ENCODE assay signal across 8 cellular contexts in genomic region chr7:104980969-104981670, GRCh38. TPM values are rescaled to one million over a fixed set of nuclear protein-coding genes. Genes with fewer than 3 reads are reported as not detected.
A peak's percentile ranks its signal among the peaks of the same experiment; 100 is the strongest.
DNase-seq lines count a peak whose midpoint lies in the region; ATAC-seq, FAIRE-seq and TF ChIP-seq lines count a peak whose summit lies in the region.

No MANE protein-coding gene starts in this region.

- TF ChIP-seq RAD21 in H1 (IDR thresholded peaks at IDR 0.05 in 1 of 2, conservative IDR thresholded peaks at IDR 0.05 in 1 of 2; ENCODE audit: low read depth in 2 of 2, low read length in 2 of 2) (peak; percentile 70 to 71), neural cell (conservative IDR thresholded peaks at IDR 0.05) (peak; percentile 82)

- no peak for FAIRE-seq in H1 (lab: Jason Lieb, UNC)

- no peak overlapping the region for H3K4me3 ChIP-seq in MM.1S (ENCODE audit: low read length)
- no peak overlapping the region for H3K4me3 ChIP-seq in RWPE2 (ENCODE audit: severe bottlenecking)
- H3K4me3 ChIP-seq in H1 (ENCODE audit: extremely low read depth in 1 of 4, insufficient read depth in 2 of 4, low read depth in 3 of 4, low read length in 4 of 4) = no peak overlapping the region
- no peak overlapping the region for H3K4me3 ChIP-seq in neural cell (ENCODE audit: low read length)

- H3K79me1 ChIP-seq in H1 (ENCODE audit: low read depth, low read length) = no peaks in the 10 kb centered on the region

- no peak for TF ChIP-seq POLR2A in H1 (IDR thresholded peaks at IDR 0.05; ENCODE audit: control extremely low read depth in 1 of 2, low read depth in 2 of 2, low read length in 2 of 2)

- no peak overlapping the region for H2AK5ac ChIP-seq in H1 (ENCODE audit: low read depth, low read length)

- H3K9me3 Mint-ChIP-seq in stimulated activated effector memory CD8-positive, alpha-beta T cell treated with anti-CD3 and anti-CD28 coated beads, Interleukin-12 subunit alpha, Interleukin-12 subunit beta, amount 100 ng/mL, for 72 hours = no peaks in the 10 kb centered on the region

- H3K4me2 ChIP-seq in MM.1S (ENCODE audit: low read depth, low read length) = peak overlapping the region; percentile 97
- no peak overlapping the region for H3K4me2 ChIP-seq in H1 (ENCODE audit: insufficient read depth in 1 of 2, low read depth in 2 of 2, low read length in 2 of 2)
- no peak overlapping the region for H3K4me2 ChIP-seq in neural cell (ENCODE audit: low read length)

- H3K9me3 ChIP-seq in MM.1S (replicated peaks; ENCODE audit: insufficient read depth, low read length) (no peaks in the 10 kb centered on the region), RWPE2 (ENCODE audit: severe bottlenecking) (no peaks in the 10 kb centered on the region), H1 (ENCODE audit: insufficient read depth in 2 of 2, low read depth in 1 of 2, low read length in 1 of 2) (no peaks in the 10 kb centered on the region), neural cell (ENCODE audit: low read length) (no peaks in the 10 kb centered on the region)

- no peak overlapping the region for H3K56ac ChIP-seq in H1 (replicated peaks; ENCODE audit: insufficient read length, low read depth, low read length)

- H3K4me1 Mint-ChIP-seq in stimulated activated effector memory CD8-positive, alpha-beta T cell treated with anti-CD3 and anti-CD28 coated beads, Interleukin-12 subunit alpha, Interleukin-12 subunit beta, amount 100 ng/mL, for 72 hours = peaks cover 68% of the 10 kb centered on the region

- H3K4me3 Mint-ChIP-seq in stimulated activated effector memory CD8-positive, alpha-beta T cell treated with anti-CD3 and anti-CD28 coated beads, Interleukin-12 subunit alpha, Interleukin-12 subunit beta, amount 100 ng/mL, for 72 hours = no peak overlapping the region

- 49% methylated on average over 4 of the region's 4 CpGs; no CpG with 5 or more reads in 1 of the 2 experiments for WGBS in H1 (ENCODE audit: extremely low coverage in 1 of 2, insufficient coverage in 1 of 2, insufficient read length in 1 of 2, insufficient replicate concordance in 2 of 2, low coverage in 1 of 2, low lambda C conversion rate in 2 of 2, missing lambda C conversion rate in 1 of 2), 2 experiments

- no peak overlapping the region for H3K4ac ChIP-seq in H1 (replicated peaks; ENCODE audit: insufficient read length, low read depth, low read length)

- H3F3A ChIP-seq in MM.1S (ENCODE audit: insufficient read depth, low read length) (peaks cover 49% of the 10 kb centered on the region), neural cell (ENCODE audit: insufficient read depth, low read length, poor library complexity, severe bottlenecking) (peaks cover 4% of the 10 kb centered on the region)

- CTCF ChIA-PET in H1 (lab: Charles Lee; ENCODE audit: partially characterized antibody) = interaction anchor here (0.6 to 4.0 kb wide), 37 partner anchors 8 to 608 kb away, joined by 3 to 18 read pairs (median 4); partner anchors contain the start of gene EFCAB10

- peaks cover 75% of the 10 kb centered on the region for H3K36me3 Mint-ChIP-seq in stimulated activated effector memory CD8-positive, alpha-beta T cell treated with anti-CD3 and anti-CD28 coated beads, Interleukin-12 subunit alpha, Interleukin-12 subunit beta, amount 100 ng/mL, for 72 hours

- H3K4me1 ChIP-seq in MM.1S (ENCODE audit: low read length) (peaks cover 24% of the 10 kb centered on the region), RWPE2 (ENCODE audit: insufficient read depth, poor library complexity, severe bottlenecking) (peaks cover 38% of the 10 kb centered on the region), H1 (replicated peaks in 1 of 4; ENCODE audit: control insufficient read depth in 3 of 4, insufficient read depth in 4 of 4, low read length in 3 of 4) (peaks cover 0 to 13% (median 8%) of the 10 kb centered on the region in 4 experiments; a peak in 4 of 7 replicates)

- H4K91ac ChIP-seq in H1 (replicated peaks; ENCODE audit: insufficient read length, low read length) = no peak overlapping the region

- no peak overlapping the region for H3K27ac Mint-ChIP-seq in stimulated activated effector memory CD8-positive, alpha-beta T cell treated with anti-CD3 and anti-CD28 coated beads, Interleukin-12 subunit alpha, Interleukin-12 subunit beta, amount 100 ng/mL, for 72 hours

- TF ChIP-seq EP300 in H1 (IDR thresholded peaks at IDR 0.05; ENCODE audit: borderline replicate concordance in 1 of 2, low read depth in 2 of 2, low read length in 2 of 2) = no peak
- TF ChIP-seq EP300 in neural cell (conservative IDR thresholded peaks at IDR 0.05; ENCODE audit: poor library complexity, severe bottlenecking) = no peak

- H3K23me2 ChIP-seq in H1 (ENCODE audit: low read depth, low read length) = peaks cover 2% of the 10 kb centered on the region; the same call in 1 of the 2 replicates

- H2BK12ac ChIP-seq in H1 (ENCODE audit: low read depth, low read length) = no peak overlapping the region

- H2AFZ ChIP-seq in MM.1S (ENCODE audit: low read length) (no peak overlapping the region), H1 (ENCODE audit: low read length) (no peak overlapping the region), neural cell (ENCODE audit: low read depth, low read length) (no peak overlapping the region)

- H3K27ac ChIP-seq in MM.1S (ENCODE audit: low read length) = peak overlapping the region; percentile 87; the same call in 1 of the 2 replicates
- peak overlapping the region; percentile 26 for H3K27ac ChIP-seq in RWPE2 (ENCODE audit: poor library complexity, severe bottlenecking)
- no peak overlapping the region for H3K27ac ChIP-seq in H1 (ENCODE audit: low read depth, low read length)
- H3K27ac ChIP-seq in neural cell (ENCODE audit: low read length) = no peak overlapping the region

- H3K36me3 ChIP-seq in MM.1S (replicated peaks; ENCODE audit: insufficient read depth, low read length) (no peaks in the 10 kb centered on the region), RWPE2 (ENCODE audit: low read depth) (no peaks in the 10 kb centered on the region; the same call in 1 of the 2 replicates), H1 (ENCODE audit: control insufficient read depth in 2 of 4, insufficient read depth in 4 of 4, low read length in 3 of 4) (peaks cover 0 to 5% (median 0%) of the 10 kb centered on the region in 4 experiments; a peak in 1 of 8 replicates), neural cell (ENCODE audit: insufficient read depth, low read length) (no peaks in the 10 kb centered on the region)

- H3K79me2 ChIP-seq in MM.1S (ENCODE audit: low read length) (peaks cover 19% of the 10 kb centered on the region; the same call in 1 of the 2 replicates), H1 (ENCODE audit: control insufficient read depth in 1 of 2, insufficient read depth in 2 of 2, low read length in 2 of 2) (peaks cover 0 to 18% of the 10 kb centered on the region in 2 experiments; a peak in 2 of 4 replicates), neural cell (replicated peaks; ENCODE audit: insufficient read depth, low read length) (peaks cover 44% of the 10 kb centered on the region)

- ATAC-seq in RWPE2 (ENCODE audit: low read depth) = no peak
- no peak for ATAC-seq in stimulated activated effector memory CD8-positive, alpha-beta T cell treated with anti-CD3 and anti-CD28 coated beads, Interleukin-12 subunit alpha, Interleukin-12 subunit beta, amount 100 ng/mL, for 72 hours

- H3K23ac ChIP-seq in H1 (ENCODE audit: insufficient read length) = no peak overlapping the region

- H3K18ac ChIP-seq in H1 (ENCODE audit: extremely low read depth, low read length) = no peak overlapping the region

- H2BK120ac ChIP-seq in H1 (replicated peaks; ENCODE audit: low read depth, low read length) = no peak overlapping the region

- no peaks in the 10 kb centered on the region for H3K27me3 ChIP-seq in MM.1S (replicated peaks; ENCODE audit: insufficient read depth, low read length)
- H3K27me3 ChIP-seq in RWPE2 (ENCODE audit: insufficient read depth, poor library complexity, severe bottlenecking) = no peaks in the 10 kb centered on the region
- H3K27me3 ChIP-seq in H1 (replicated peaks in 1 of 4; ENCODE audit: control insufficient read depth in 3 of 4, extremely low read depth in 1 of 4, insufficient read depth in 3 of 4, low read length in 3 of 4) = no peaks in the 10 kb centered on the region
- no peaks in the 10 kb centered on the region for H3K27me3 ChIP-seq in neural cell (ENCODE audit: insufficient read depth, low read depth, low read length)

- peak overlapping the region; percentile 89; the same call in 1 of the 2 replicates for H3K9ac ChIP-seq in MM.1S (ENCODE audit: low read length)
- H3K9ac ChIP-seq in H1 (replicated peaks in 1 of 4; ENCODE audit: extremely low read depth in 1 of 4, low read depth in 3 of 4, low read length in 3 of 4) = no peak overlapping the region
- no peak overlapping the region for H3K9ac ChIP-seq in neural cell (ENCODE audit: low read length)

- H4K8ac ChIP-seq in H1 (ENCODE audit: extremely low read depth, insufficient read depth, low read length) = no peak overlapping the region

- TF ChIP-seq CTCF in MM.1S (IDR thresholded peaks at IDR 0.05; ENCODE audit: low read length) (peak; percentile 73), RWPE2 (IDR thresholded peaks at IDR 0.05; ENCODE audit: poor library complexity, severe bottlenecking) (peak; percentile 89), H1 (IDR thresholded peaks at IDR 0.05; ENCODE audit: control extremely low read depth in 1 of 3, insufficient read depth in 1 of 3, low read depth in 1 of 3, low read length in 3 of 3) (peak in 2 of 3 experiments; percentile 51 to 65; a peak in 2 of 4 replicates), neural cell (IDR thresholded peaks at IDR 0.05; ENCODE audit: poor library complexity, severe bottlenecking) (peak; percentile 84)

- H3K14ac ChIP-seq in H1 (ENCODE audit: insufficient read length) = no peak overlapping the region

- H2BK15ac ChIP-seq in H1 (ENCODE audit: low read length) = no peak overlapping the region

- H4K5ac ChIP-seq in H1 (ENCODE audit: insufficient read length, low read depth, low read length) = no peak overlapping the region

- H4K20me1 ChIP-seq in MM.1S (ENCODE audit: insufficient read depth, low read length) (no peaks in the 10 kb centered on the region), H1 (replicated peaks in 1 of 2; ENCODE audit: control insufficient read depth in 1 of 2, insufficient read depth in 2 of 2, low read length in 2 of 2) (peaks cover 6 to 9% of the 10 kb centered on the region in 2 experiments), neural cell (ENCODE audit: insufficient read depth) (no peaks in the 10 kb centered on the region)

- POLR2A ChIA-PET in H1 (lab: Charles Lee; ENCODE audit: partially characterized antibody) = interaction anchor here (0.9 to 5.6 kb wide), 9 partner anchors 8 to 40 kb away, joined by 3 to 118 read pairs (median 6); partner anchors contain the start of gene KMT2E

- no peak overlapping the region for H2BK5ac ChIP-seq in H1 (ENCODE audit: low read depth, low read length)

- no peak overlapping the region for H2BK20ac ChIP-seq in H1 (ENCODE audit: low read length)

- H3K9me2 ChIP-seq in MM.1S (replicated peaks; ENCODE audit: insufficient read depth, low read length) (no peaks in the 10 kb centered on the region), neural cell (ENCODE audit: insufficient read depth, low read length) (no peaks in the 10 kb centered on the region)

- peak; percentile 72 for DNase-seq in NCI-H1436 (lab: John Stamatoyannopoulos, UW)
- no peak for DNase-seq in NCI-H1436 treated with DMSO at 0.1 percent for 48 hours (lab: John Stamatoyannopoulos, UW)
- peak; percentile 79 for DNase-seq in MM.1S
- DNase-seq in RWPE2 (ENCODE audit: low spot score) = no peak
- DNase-seq in H1 (ENCODE audit: low read depth in 1 of 2, low spot score in 2 of 2) = no peak
- DNase-seq in stimulated activated effector memory CD8-positive, alpha-beta T cell treated with anti-CD3 and anti-CD28 coated beads, Interleukin-12 subunit alpha, Interleukin-12 subunit beta, amount 100 ng/mL, for 72 hours (ENCODE audit: low spot score in 2 of 2) = no peak
- no peak for DNase-seq in T1000 (lab: John Stamatoyannopoulos, UW)

RNA-seq across cellular contexts. Expression of gene KMT2E, which starts 32.9 kb away (rescaled TPM):
- total RNA-seq in H1 (2021; fragmentation: NEBNext Ultra II Directional; extraction: Animal tissue kit (Norgen Biotek cat#: 25700)) = 43.8 and 45.0 TPM in 2 replicates
- polyA plus RNA-seq in H1 (2011; rRNA removed) (10.9 and 12.5 TPM in 2 replicates), neural cell (78.4 and 91.8 TPM in 2 replicates)
- 10.3 TPM for polyA plus RNA-seq in H1 (2011; cell fraction: cytosol; rRNA removed)
- 29.9 TPM for polyA plus RNA-seq in H1 (2011; cell fraction: nucleus; rRNA removed)
- polyA plus RNA-seq in H1 (2012, experiment 1 of 2) = 29.3 to 30.8 TPM (median 30.3 TPM) in 4 replicates
- 1.4 TPM for polyA plus RNA-seq in H1 (2012, experiment 2 of 2)
- 23.6 TPM for polyA plus RNA-seq in H1 (2013, experiment 1 of 2)
- 21.7 TPM for polyA plus RNA-seq in H1 (2013, experiment 2 of 2)
- polyA minus RNA-seq in H1 (2011; rRNA and poly(A)+ RNA removed) = 60.3 and 78.3 TPM in 2 replicates
- 24.1 TPM for polyA minus RNA-seq in H1 (2011; cell fraction: cytosol; rRNA and poly(A)+ RNA removed)
- 127 TPM for polyA minus RNA-seq in H1 (2011; cell fraction: nucleus; rRNA and poly(A)+ RNA removed)
- 367 and 473 TPM in 2 replicates for polyA minus RNA-seq in neural cell

Comparison
In these comparisons a context has a peak if more than half of its experiments do, and no peak if none do; other contexts are left out.
1. DNase-seq: peak in NCI-H1436 (single experiment) and MM.1S (single experiment); none in NCI-H1436 treated with DMSO at 0.1 percent for 48 hours (single experiment), RWPE2 (single experiment), H1 (0 of 2), stimulated activated effector memory CD8-positive, alpha-beta T cell treated with anti-CD3 and anti-CD28 coated beads, Interleukin-12 subunit alpha, Interleukin-12 subunit beta, amount 100 ng/mL, for 72 hours (0 of 2) and T1000 (single experiment).
2. H3K27ac ChIP-seq: peak in MM.1S (single experiment) and RWPE2 (single experiment); none in H1 (single experiment) and neural cell (single experiment).
3. Peak in every context shown above with its lines, with median percentiles within 50 percentile points of each other: CTCF ChIP-seq.